Comparison of ENCODE assay signal across 9 cellular contexts in the genomic region with DNA sequence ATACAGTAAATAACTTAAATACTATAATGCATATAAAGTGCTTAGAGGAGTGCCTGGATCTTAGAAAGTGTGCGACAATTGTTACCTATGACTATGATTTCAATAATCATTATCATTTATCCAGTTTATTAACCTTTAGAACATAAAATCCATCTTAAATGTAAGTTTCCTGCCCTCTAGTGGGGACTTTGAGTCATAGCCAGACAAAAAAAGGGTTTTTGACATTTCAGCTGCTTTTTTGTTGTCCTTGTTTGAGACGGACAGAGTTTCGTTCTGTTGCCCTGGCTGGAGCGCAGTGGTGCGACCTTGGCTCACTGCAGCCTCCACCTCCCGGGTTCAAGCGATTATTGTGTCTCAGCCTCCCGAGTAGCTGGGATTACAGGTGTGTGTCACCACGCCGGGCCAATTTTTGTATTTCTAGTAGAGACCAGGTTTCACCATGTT. TPM values are rescaled to one million over a fixed set of nuclear protein-coding genes. Genes with fewer than 3 reads are reported as not detected.
DNase-seq lines count a peak whose midpoint lies in the region; ATAC-seq, FAIRE-seq and TF ChIP-seq lines count a peak whose summit lies in the region.
"Had no signal": no experiment of that assay in that cellular context is flagged by ENCODE, and none has a peak within 500 bp of the region (broad histone marks: within the 10 kb centered on the region; RNA-seq: fewer than 3 reads in every experiment).

No MANE protein-coding gene starts in this region.

- no peaks in the 10 kb centered on the region for H3K36me3 ChIP-seq in mammary epithelial cell (ENCODE audit: insufficient read depth, low read length)

- H3K79me2 ChIP-seq in mammary epithelial cell (ENCODE audit: insufficient read depth, low read length), result no peaks in the 10 kb centered on the region

- FAIRE-seq in A549 (lab: Jason Lieb, UNC), result no peak

- H3K27ac Mint-ChIP-seq in mesothelial cell of epicardium, result no peak overlapping the region
- H3K27ac Mint-ChIP-seq: dendritic cell treated with granulocyte-macrophage colony-stimulating factor and Interleukin-4, amounts not matched to agents 40 ng/mL and 50 ng/mL, for 4 days had no signal

- peak overlapping the region; percentile 8 for H3K4me3 Mint-ChIP-seq in mesothelial cell of epicardium
- H3K4me3 Mint-ChIP-seq: dendritic cell treated with granulocyte-macrophage colony-stimulating factor and Interleukin-4, amounts not matched to agents 40 ng/mL and 50 ng/mL, for 4 days had no signal

- no peaks in the 10 kb centered on the region for H3K27me3 ChIP-seq in mammary epithelial cell (ENCODE audit: insufficient read depth, low read length)

- H3K27ac ChIP-seq in A549 (peak overlapping the region; percentile 31 to 38; a peak in 1 of 6 replicates), mammary epithelial cell (ENCODE audit: insufficient read depth, low read depth, low read length) (no peak overlapping the region)

- H3K4me1 Mint-ChIP-seq in mesothelial cell of epicardium, result peaks cover 5% of the 10 kb centered on the region

- dilution Hi-C loops in mammary epithelial cell (cut with HindIII; ENCODE audit: low sequenced_read_pairs), result no loop called here

- peaks cover 2% of the 10 kb centered on the region for H3K27me3 Mint-ChIP-seq in mesothelial cell of epicardium (ENCODE audit: low read depth)
- H3K27me3 Mint-ChIP-seq: dendritic cell treated with granulocyte-macrophage colony-stimulating factor and Interleukin-4, amounts not matched to agents 40 ng/mL and 50 ng/mL, for 4 days had no signal

- peak overlapping the region; percentile 61 for H2AFZ ChIP-seq in mammary epithelial cell (ENCODE audit: low read depth, low read length)

- intact Hi-C loops in mammary epithelial cell (cut with micrococcal nuclease), result loop anchor here (1.0 to 5.0 kb wide), 3 partner anchors 34 to 645 kb away; no protein-coding TSS in a partner anchor

- H3K4me1 ChIP-seq in A549 (peaks cover 6% of the 10 kb centered on the region; the same call in 2 of the 3 replicates), mammary epithelial cell (ENCODE audit: insufficient read depth, low read length) (no peaks in the 10 kb centered on the region)

- no peak overlapping the region for H3K9ac ChIP-seq in mammary epithelial cell (ENCODE audit: insufficient read depth, low read length)

- 17% methylated on average over 10 of the region's 10 CpGs for WGBS in A549 (ENCODE audit: missing lambda C conversion rate)
- 22% methylated on average over 10 of the region's 10 CpGs for WGBS in mammary epithelial cell (ENCODE audit: low coverage, missing lambda C conversion rate)

- no peak for TF ChIP-seq EP300 in A549 (IDR thresholded peaks at IDR 0.05)

- no peak overlapping the region for H3K4me3 ChIP-seq in A549
- no peak overlapping the region for H3K4me3 ChIP-seq in mammary epithelial cell (replicated peaks in 1 of 3; ENCODE audit: insufficient read depth in 1 of 3, low read depth in 2 of 3, low read length in 3 of 3)

- H3K9me3 ChIP-seq in A549, result no peaks in the 10 kb centered on the region
- H3K9me3 ChIP-seq in mammary epithelial cell (replicated peaks; ENCODE audit: insufficient read depth, low read length), result no peaks in the 10 kb centered on the region

- TF ChIP-seq CTCF in A549 (IDR thresholded peaks at IDR 0.05), result peak; percentile 85
- TF ChIP-seq CTCF in mammary epithelial cell (conservative IDR thresholded peaks at IDR 0.05 in 1 of 2, IDR thresholded peaks at IDR 0.05 in 1 of 2; ENCODE audit: extremely low read depth in 1 of 2, insufficient read depth in 1 of 2, low read depth in 1 of 2, low read length in 2 of 2), result peak; percentile 73
- TF ChIP-seq CTCF in mesothelial cell of epicardium (IDR thresholded peaks at IDR 0.05; ENCODE audit: unreplicated experiment), result peak; percentile 92

- TF ChIP-seq RAD21 in A549 (conservative IDR thresholded peaks at IDR 0.05 in 1 of 2, IDR thresholded peaks at IDR 0.05 in 1 of 2), result peak; percentile 69 to 82

- BruUV-seq in mammary epithelial cell (replicated peaks; lab: Mats Ljungman, UMichigan), result no TSS peak

- in situ Hi-C loops in mammary epithelial cell (cut with MboI; ENCODE audit: low sequenced_read_pairs in 2 of 2), result no loop called here

- H4K20me1 ChIP-seq in mammary epithelial cell (ENCODE audit: insufficient read depth, low read length), result no peaks in the 10 kb centered on the region

- no peaks in the 10 kb centered on the region for H3K36me3 Mint-ChIP-seq in mesothelial cell of epicardium

- ATAC-seq in A549 (peak in 1 of 2 experiments; percentile 38; a peak in 2 of 6 replicates), HG03571 (IDR thresholded peaks at IDR 0.05; ENCODE audit: unreplicated experiment) (no peak), HG03095 (IDR thresholded peaks at IDR 0.05; ENCODE audit: unreplicated experiment) (no peak), HG02870 (IDR thresholded peaks at IDR 0.05; ENCODE audit: unreplicated experiment) (no peak)

- DNase-seq in A549 (ENCODE audit: low read depth in 1 of 2, low spot score in 1 of 2) (peak in 1 of 2 experiments; percentile 63), GM03348 (ENCODE audit: low spot score) (peak; percentile 61), NCI-H2196 treated with DMSO at 0.1 percent for 48 hours (lab: John Stamatoyannopoulos, UW; ENCODE audit: unreplicated experiment) (peak; percentile 78), mammary epithelial cell (peak; percentile 22), mesothelial cell of epicardium (ENCODE audit: low spot score in 2 of 2, unreplicated experiment in 2 of 2) (no peak)

- H3K4me2 ChIP-seq in A549 (peak overlapping the region; percentile 56; the same call in 2 of the 3 replicates), mammary epithelial cell (ENCODE audit: insufficient read depth, low read depth, low read length) (peak overlapping the region; percentile 67)

- CTCF ChIA-PET in A549 (lab: Yijun Ruan, JAX) (interaction anchor here (0.6 to 10.0 kb wide), 18 partner anchors 9 to 777 kb away, joined by 3 to 196 read pairs (median 3); a partner anchor contains a TSS), mammary epithelial cell (lab: Charles Lee; ENCODE audit: low non-redundant PET) (interaction anchor here (0.6 to 1.1 kb wide), 2 partner anchors 34 to 196 kb away, joined by 7 to 11 read pairs; no protein-coding TSS in a partner anchor)

- H3K9me3 Mint-ChIP-seq in mesothelial cell of epicardium, result peaks cover 11% of the 10 kb centered on the region
- H3K9me3 Mint-ChIP-seq: dendritic cell treated with granulocyte-macrophage colony-stimulating factor and Interleukin-4, amounts not matched to agents 40 ng/mL and 50 ng/mL, for 4 days had no signal

- POLR2A ChIA-PET in A549 (lab: Yijun Ruan, JAX), result interaction anchor here (0.6 kb wide), 1 partner anchor 34 kb away, joined by 3 read pairs; no protein-coding TSS in a partner anchor

- no peak for TF ChIP-seq POLR2A in A549 (IDR thresholded peaks at IDR 0.05; ENCODE audit: low read length)

TF ChIP-seq in A549, 52 proteins besides CTCF, POLR2A, EP300 and RAD21:
- TF ChIP-seq SMC3 (IDR thresholded peaks at IDR 0.05) (peak; percentile 85), RARB (CRISPR knock-in tag; IDR thresholded peaks at IDR 0.05) (no peak)

RNA-seq across cellular contexts. Expression of a gene that starts 9.7 kb away (rescaled TPM):
- polyA plus RNA-seq in A549 (2011; rRNA removed), result 0.79 and 1.3 TPM in 2 replicates
- polyA plus RNA-seq in A549 (2012; cell fraction: cytosol; rRNA removed), result 0.01 TPM in 2 replicates
- polyA plus RNA-seq in A549 (2012; cell fraction: nucleus; rRNA removed), result not detected in 2 replicates
- polyA plus RNA-seq in A549 (2017; fragmentation: RNase III; extraction: RNeasy Plus Mini Kit Qiagen cat#74134 plus additional on column Dnase treatment), result 0.05 to 0.15 TPM (median 0.10 TPM) in 3 replicates
- 0.34 and 0.66 TPM in 2 replicates for polyA minus RNA-seq in A549 (2011; rRNA and poly(A)+ RNA removed)
- total RNA-seq in mammary epithelial cell, result not detected
- not detected for polyA plus RNA-seq in mammary epithelial cell
- not detected for polyA minus RNA-seq in mammary epithelial cell
- total RNA-seq in mesothelial cell of epicardium, result not detected in 3 replicates

RNA-seq across cellular contexts. Expression of a gene that starts 38.6 kb away (rescaled TPM):
- polyA plus RNA-seq in A549 (2011; rRNA removed) (1,336 and 1,626 TPM in 2 replicates), A549 (2017; fragmentation: RNase III; extraction: RNeasy Plus Mini Kit Qiagen cat#74134 plus additional on column Dnase treatment) (1,222 to 1,380 TPM (median 1,309 TPM) in 3 replicates), mammary epithelial cell (760 TPM)
- polyA plus RNA-seq in A549 (2012; cell fraction: cytosol; rRNA removed), result 1,191 and 1,403 TPM in 2 replicates
- polyA plus RNA-seq in A549 (2012; cell fraction: nucleus; rRNA removed), result 356 and 650 TPM in 2 replicates
- 211 and 233 TPM in 2 replicates for polyA minus RNA-seq in A549 (2011; rRNA and poly(A)+ RNA removed)
- total RNA-seq in mammary epithelial cell (100 to 1,000 TPM; 337 to 532 TPM), mesothelial cell of epicardium (114 to 116 TPM (median 115 TPM) in 3 replicates)
- polyA minus RNA-seq in mammary epithelial cell, result 135 TPM

Comparison
In these comparisons a context has a peak if more than half of its experiments do, and no peak if none do; other contexts are left out.
1. DNase-seq: peak in GM03348 (single experiment), NCI-H2196 treated with DMSO at 0.1 percent for 48 hours (single experiment) and mammary epithelial cell (single experiment); none in mesothelial cell of epicardium (0 of 2).
2. Peak in every context shown above with its lines, with median percentiles within 50 percentile points of each other: CTCF ChIP-seq.